8 cellular contexts compared by ENCODE assay signal in the genomic region with DNA sequence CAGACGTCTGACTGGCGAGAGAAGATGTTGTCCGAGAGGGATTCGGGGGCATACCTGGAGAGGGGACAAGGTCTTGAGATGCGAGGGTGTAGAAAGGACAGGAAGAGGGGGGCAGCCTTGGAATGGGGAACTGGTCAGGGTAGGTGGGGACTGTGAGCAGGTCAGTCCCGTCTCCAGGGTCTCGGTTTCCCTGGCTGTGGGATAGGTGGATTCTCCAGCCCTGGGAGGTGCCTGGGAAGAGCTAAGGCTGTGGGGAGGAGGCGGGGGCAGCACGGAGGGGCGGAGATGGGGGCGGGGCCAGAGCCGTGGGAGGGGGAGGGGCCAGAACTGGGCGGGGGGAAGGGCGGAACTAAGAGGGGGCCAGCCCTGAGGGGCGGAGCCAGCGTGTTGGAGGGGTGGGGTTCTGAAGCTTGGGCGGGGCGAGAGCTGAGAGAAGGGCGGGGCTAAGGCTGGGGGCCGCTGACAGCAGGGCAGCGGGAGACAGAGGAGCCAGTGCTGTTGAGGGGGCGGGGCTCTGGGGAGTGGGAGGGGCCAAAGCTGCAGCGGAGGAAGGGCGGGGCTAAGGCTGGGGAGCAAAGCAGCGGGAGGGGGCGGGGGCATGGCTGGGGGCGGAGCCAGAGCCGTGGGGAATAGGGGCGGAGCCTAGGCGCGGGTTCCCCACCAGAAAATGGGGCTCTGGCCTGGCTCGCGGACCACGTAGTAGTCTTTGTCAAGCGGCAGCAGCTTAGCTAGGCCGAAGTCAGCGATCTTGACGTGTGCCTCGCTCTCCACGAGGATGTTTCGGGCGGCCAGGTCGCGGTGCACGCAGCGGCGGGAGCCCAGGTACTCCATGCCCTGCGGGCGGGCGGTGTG. TPM values are rescaled to one million over a fixed set of nuclear protein-coding genes. Genes with fewer than 3 reads are reported as not detected.
DNase-seq lines count a peak whose midpoint lies in the region; ATAC-seq and TF ChIP-seq lines count a peak whose summit lies in the region.

No MANE protein-coding gene starts in this region.

- peak overlapping the region; percentile 86 for H3K4me3 Mint-ChIP-seq in neural progenitor cell

- H3K9me3 ChIP-seq in neural progenitor cell (ENCODE audit: low read depth), result no peaks in the 10 kb centered on the region
- no peaks in the 10 kb centered on the region for H3K9me3 ChIP-seq in aorta (ENCODE audit: control insufficient read depth, low read length)

- in situ Hi-C loops in GM13976 (cut with MboI; ENCODE audit: low sequenced_read_pairs, unreplicated experiment), result no loop called here

- TF ChIP-seq CTCF in GM13976 (IDR thresholded peaks at IDR 0.05; ENCODE audit: borderline replicate concordance, control extremely low read depth, extremely low read depth, insufficient read depth, missing control alignments) (no peak), fibroblast of villous mesenchyme (IDR thresholded peaks at IDR 0.05; ENCODE audit: insufficient read depth, low read depth, low read length) (no peak), neural progenitor cell (IDR thresholded peaks at IDR 0.05) (peak; percentile 0)

- H3F3A ChIP-seq in neural progenitor cell (ENCODE audit: low read depth), result peaks cover 38% of the 10 kb centered on the region

- no peaks in the 10 kb centered on the region for H3K9me3 Mint-ChIP-seq in neural progenitor cell

- peaks cover 6% of the 10 kb centered on the region for H3K27me3 Mint-ChIP-seq in neural progenitor cell (ENCODE audit: insufficient read depth, low read depth)

- no peak overlapping the region for H3K27ac Mint-ChIP-seq in neural progenitor cell

- H3K9ac ChIP-seq in neural progenitor cell, result no peak overlapping the region

- H3K79me2 ChIP-seq in neural progenitor cell (ENCODE audit: low read depth), result no peaks in the 10 kb centered on the region

- H3K27ac ChIP-seq in neural progenitor cell (peak overlapping the region; percentile 15), aorta (ENCODE audit: low read depth in 1 of 2, low read length in 2 of 2) (no peak overlapping the region)

- peaks cover 20% of the 10 kb centered on the region for H3K27me3 ChIP-seq in neural progenitor cell
- peaks cover 0 to 3% of the 10 kb centered on the region in 2 donors for H3K27me3 ChIP-seq in aorta (ENCODE audit: control insufficient read depth in 1 of 2, insufficient read depth in 2 of 2, low read length in 1 of 2)

- peak; percentile 79 for DNase-seq in GM13976 (ENCODE audit: low spot score)
- DNase-seq in NCI-H2196 (lab: John Stamatoyannopoulos, UW; ENCODE audit: unreplicated experiment), result peak; percentile 95
- DNase-seq in activated T-cell treated with anti-CD3 and anti-CD28 coated beads, Interleukin-2, amount 50 U/mL, for 1 hour, result peak; percentile 51
- DNase-seq in fibroblast of villous mesenchyme (ENCODE audit: low read depth), result peak; percentile 28
- DNase-seq in neural progenitor cell (ENCODE audit: low spot score), result peak; percentile 96
- peak; percentile 76 to 92 for DNase-seq in aorta

- no peak overlapping the region for H3K4me3 ChIP-seq in fibroblast of villous mesenchyme (ENCODE audit: low read depth, low read length)
- H3K4me3 ChIP-seq in neural progenitor cell, result peak overlapping the region; percentile 54
- no peak overlapping the region for H3K4me3 ChIP-seq in aorta (ENCODE audit: low read length in 2 of 2)

- peaks cover 4% of the 10 kb centered on the region for H4K20me1 ChIP-seq in neural progenitor cell (ENCODE audit: low read depth)

- ATAC-seq in aorta (ENCODE audit: low FRiP score), result peak; percentile 91
- no peak for ATAC-seq in GM21786 (IDR thresholded peaks at IDR 0.05; ENCODE audit: unreplicated experiment)
- ATAC-seq in GM18517 (IDR thresholded peaks at IDR 0.05; ENCODE audit: unreplicated experiment), result no peak

- 5 to 7% methylated on average over 41 to 50 of the region's 50 CpGs for WGBS in aorta, 2 donors

- no peaks in the 10 kb centered on the region for H3K36me3 Mint-ChIP-seq in neural progenitor cell

- H3K4me1 ChIP-seq in neural progenitor cell (peaks cover 13% of the 10 kb centered on the region), aorta (ENCODE audit: control insufficient read depth in 1 of 2, insufficient read depth in 2 of 2, low read length in 2 of 2) (no peaks in the 10 kb centered on the region)

- intact Hi-C loops in aorta (cut with DNase I), result no loop called here

- peaks cover 26% of the 10 kb centered on the region for H3K4me1 Mint-ChIP-seq in neural progenitor cell

- peak overlapping the region; percentile 79 for H3K4me2 ChIP-seq in neural progenitor cell

- peak overlapping the region; percentile 64 for H2AFZ ChIP-seq in neural progenitor cell (replicated peaks)

- no peaks in the 10 kb centered on the region for H3K36me3 ChIP-seq in neural progenitor cell
- no peaks in the 10 kb centered on the region for H3K36me3 ChIP-seq in aorta (ENCODE audit: control insufficient read depth in 1 of 2, insufficient read depth in 2 of 2, low read length in 1 of 2)

RNA-seq across cellular contexts. Expression of gene INSL3, which starts 9.5 kb away (rescaled TPM):
- total RNA-seq in fibroblast of villous mesenchyme, result not detected in 2 replicates
- total RNA-seq in neural progenitor cell (ENCODE audit: low replicate concordance), result 0.37 TPM in 1 of 2 replicates, not detected in the other
- total RNA-seq in aorta, result not detected
- polyA plus RNA-seq in aorta, result not detected

RNA-seq across cellular contexts. Expression of gene JAK3, which starts 17.0 kb away (rescaled TPM):
- 6.1 and 7.8 TPM in 2 replicates for total RNA-seq in fibroblast of villous mesenchyme
- 3.4 and 3.9 TPM in 2 replicates for total RNA-seq in neural progenitor cell (ENCODE audit: low replicate concordance)
- total RNA-seq in aorta, result 10 to 100 TPM; 15.4 to 33.3 TPM
- polyA plus RNA-seq in aorta, result 1 to 10 TPM; 2.3 to 2.6 TPM

RNA-seq across cellular contexts. Expression of gene RPL18A, which starts 28.9 kb away (rescaled TPM):
- total RNA-seq in fibroblast of villous mesenchyme (686 and 964 TPM in 2 replicates), neural progenitor cell (ENCODE audit: low replicate concordance) (975 and 1,520 TPM in 2 replicates), aorta (1,000 to 10,000 TPM; 1,221 to 1,276 TPM)
- polyA plus RNA-seq in aorta, result 1,000 to 10,000 TPM; 2,303 to 3,237 TPM

RNA-seq across cellular contexts. Expression of gene B3GNT3, which starts 35.9 kb away (rescaled TPM):
- not detected in 2 replicates for total RNA-seq in fibroblast of villous mesenchyme
- not detected in 2 replicates for total RNA-seq in neural progenitor cell (ENCODE audit: low replicate concordance)
- total RNA-seq in aorta, result 1 to 10 TPM in 1 of 2 donors, under 1 TPM in 1; 0.42 to 1.9 TPM
- 1 to 10 TPM in 1 of 2 donors, not detected in 1; 4.5 TPM for polyA plus RNA-seq in aorta

RNA-seq across cellular contexts. Expression of gene SLC5A5, which starts 41.0 kb away (rescaled TPM):
- not detected in 2 replicates for total RNA-seq in fibroblast of villous mesenchyme
- 0.37 and 0.51 TPM in 2 replicates for total RNA-seq in neural progenitor cell (ENCODE audit: low replicate concordance)
- not detected for total RNA-seq in aorta
- under 1 TPM in 1 of 2 donors, not detected in 1; 0.03 TPM for polyA plus RNA-seq in aorta

Comparison
In these comparisons a context has a peak if more than half of its experiments do, and no peak if none do; other contexts are left out.
1. DNase-seq: peak in every context shown above with its lines; median percentile 96 in neural progenitor cell; 95 in NCI-H2196; 84 in aorta; 79 in GM13976; 51 in activated T-cell treated with anti-CD3 and anti-CD28 coated beads, Interleukin-2, amount 50 U/mL, for 1 hour; 28 in fibroblast of villous mesenchyme.